Comparison of ENCODE assay signal across 31 cellular contexts in genomic region chr5:137058089-137058488, GRCh38.
"Had no signal": no experiment of that assay in that cellular context is flagged by ENCODE, and none has a peak within 500 bp of the region (broad histone marks: within the 10 kb centered on the region; RNA-seq: fewer than 3 reads in every experiment).

No MANE protein-coding gene starts in this region.

- DNase-seq: activated effector memory CD4-positive, alpha-beta T cell treated with anti-CD3 and anti-CD28 coated beads, Interleukin-2, amount 50 U/mL, for 16 hours; activated effector memory CD4-positive, alpha-beta T cell treated with Interleukin-2 at 50 U/mL for 16 hours; activated gamma-delta T cell; activated gamma-delta T cell treated with Interleukin-2 at 50 U/mL for 16 hours; activated naive CD4-positive, alpha-beta T cell; activated naive CD4-positive, alpha-beta T cell treated with anti-CD3 and anti-CD28 coated beads for 36 hours; activated naive CD4-positive, alpha-beta T cell treated with anti-CD3 and anti-CD28 coated beads, Interleukin-2, amount 10 ng/mL, durations not matched to agents 7 days and 5 days; activated naive CD4-positive, alpha-beta T cell treated with anti-CD3 and anti-CD28 coated beads, Interleukin-2, amount 50 U/mL, for 16 hours; activated naive CD4-positive, alpha-beta T cell treated with Interleukin-2 at 50 U/mL for 16 hours; activated naive CD8-positive, alpha-beta T cell treated with anti-CD3 and anti-CD28 coated beads for 36 hours; activated naive CD8-positive, alpha-beta T cell treated with anti-CD3 and anti-CD28 coated beads, Interleukin-2, amount 10 ng/mL, durations not matched to agents 7 days and 5 days; activated naive CD8-positive, alpha-beta T cell treated with anti-CD3 and anti-CD28 coated beads, Interleukin-2, amount 50 U/mL, for 24 hours; activated T-cell treated with anti-CD3 and anti-CD28 coated beads, Interleukin-2, amount 50 U/mL, for 24 hours; activated T-cell treated with anti-CD3 and anti-CD28 coated beads, Interleukin-2, amount 50 U/mL, for 4 hours; activated T-cell treated with anti-CD3 and anti-CD28 coated beads, Interleukin-2, amount 50 U/mL, for 48 hours; activated T-cell treated with anti-CD3 and anti-CD28 coated beads, Interleukin-2, amount 50 U/mL, for 72 hours; amniotic stem cell; amygdala; anterior cingulate cortex; aorta; body of pancreas; brain microvascular endothelial cell; caudate nucleus; central memory CD4-positive, alpha-beta T cell; cerebellar nuclear complex had no signal

- ATAC-seq: activated naive CD4-positive, alpha-beta T cell treated with anti-CD3 and anti-CD28 coated beads, Interleukin-2, amount 50 U/mL, for 72 hours; activated naive CD8-positive, alpha-beta T cell treated with anti-CD3 and anti-CD28 coated beads, Interleukin-2, amount 50 U/mL, for 24 hours; activated T-cell treated with anti-CD3 and anti-CD28 coated beads, Interleukin-2, amount 50 U/mL, for 4 hours; activated T-cell treated with anti-CD3 and anti-CD28 coated beads, Interleukin-2, amount 50 U/mL, for 72 hours; activated T-helper 17 cell treated with anti-CD3 and anti-CD28 coated beads, Interleukin-2, amount 50 U/mL, for 72 hours; body of pancreas had no signal

- H3K4me3 ChIP-seq: adrenal gland, ascending aorta, body of pancreas, breast epithelium, cardiac muscle cell had no signal

- H3K27me3 ChIP-seq: adrenal gland, ascending aorta, body of pancreas, brain microvascular endothelial cell, breast epithelium, cardiac muscle cell had no signal

- H3K9me3 ChIP-seq: adrenal gland, ascending aorta, body of pancreas, breast epithelium had no signal

- H3K36me3 ChIP-seq: adrenal gland, ascending aorta, brain microvascular endothelial cell, breast epithelium, cardiac muscle cell had no signal

- H3K4me1 ChIP-seq: body of pancreas, breast epithelium had no signal

- H3K27ac ChIP-seq: ascending aorta, body of pancreas, brain microvascular endothelial cell, breast epithelium, cardiac muscle cell had no signal
